In genomic region chr17:8955021-8955420, GRCh38 we compare ENCODE assay signal across 11 cellular contexts. TPM values are rescaled to one million over a fixed set of nuclear protein-coding genes. Genes with fewer than 3 reads are reported as not detected.
DNase-seq lines count a peak whose midpoint lies in the region; ATAC-seq and TF ChIP-seq lines count a peak whose summit lies in the region.
"Had no signal": no experiment of that assay in that cellular context is flagged by ENCODE, and none has a peak within 500 bp of the region (broad histone marks: within the 10 kb centered on the region; RNA-seq: fewer than 3 reads in every experiment).

No MANE protein-coding gene starts in this region.

- no peaks in the 10 kb centered on the region for H3K4me1 ChIP-seq in left ventricle myocardium inferior
- peaks cover 0 to 13% (median 0%) of the 10 kb centered on the region in 4 donors for H3K4me1 ChIP-seq in transverse colon
- no peaks in the 10 kb centered on the region for H3K4me1 ChIP-seq in body of pancreas

- intact Hi-C loops in left ventricle myocardium inferior (cut with micrococcal nuclease) (no loop called here), Right ventricle myocardium superior (cut with DNase I) (no loop called here), transverse colon (cut with DNase I; ENCODE audit: low total_unique reads) (no loop called here), body of pancreas (cut with DNase I) (no loop called here)

- H3K36me3 Mint-ChIP-seq in activated CD4-positive, alpha-beta memory T cell treated with anti-CD3 and anti-CD28 coated beads, Interleukin-2, amount 10 ng/mL, durations not matched to agents 7 days and 5 days (ENCODE audit: low read depth), result peaks cover 83% of the 10 kb centered on the region

- TF ChIP-seq EP300 in transverse colon (IDR thresholded peaks at IDR 0.05; ENCODE audit: low read depth), result no peak

- in situ Hi-C loops in transverse colon (cut with MboI; ENCODE audit: low pct_ligation_motif_present in 1 of 4, low pct_unique_long_range_greater_than_20kb in 1 of 4, low sequenced_read_pairs in 3 of 4), result no loop called here

- H3K4me3 Mint-ChIP-seq in activated CD4-positive, alpha-beta memory T cell treated with anti-CD3 and anti-CD28 coated beads, Interleukin-2, amount 10 ng/mL, durations not matched to agents 7 days and 5 days, result no peak overlapping the region

- no peak for ATAC-seq in Right ventricle myocardium superior (ENCODE audit: poor library complexity)
- ATAC-seq in left lobe of liver, result no peak
- ATAC-seq in body of pancreas, result no peak

- no peaks in the 10 kb centered on the region for H3K36me3 ChIP-seq in left ventricle myocardium inferior
- no peaks in the 10 kb centered on the region for H3K36me3 ChIP-seq in transverse colon
- no peaks in the 10 kb centered on the region for H3K36me3 ChIP-seq in body of pancreas (replicated peaks in 1 of 2; ENCODE audit: insufficient read depth in 1 of 2, low read depth in 2 of 2)
- H3K36me3 ChIP-seq: ovary had no signal

- H3K27me3 Mint-ChIP-seq in activated CD4-positive, alpha-beta memory T cell treated with anti-CD3 and anti-CD28 coated beads, Interleukin-2, amount 10 ng/mL, durations not matched to agents 7 days and 5 days, result no peaks in the 10 kb centered on the region

- 74 to 79% methylated on average over 3 to 5 of the region's 5 CpGs for WGBS in transverse colon (ENCODE audit: low coverage in 1 of 2), 2 donors
- whole genome bisulfite sequencing in body of pancreas, 2 donors, result 53 to 58% methylated on average over 2 to 5 of the region's 5 CpGs

- no peak overlapping the region for H3K4me3 ChIP-seq in left ventricle myocardium inferior
- H3K4me3 ChIP-seq in transverse colon, result no peak overlapping the region
- no peak overlapping the region for H3K4me3 ChIP-seq in body of pancreas
- H3K4me3 ChIP-seq: ovary had no signal

- peak overlapping the region; percentile 5 for H3K27ac Mint-ChIP-seq in activated CD4-positive, alpha-beta memory T cell treated with anti-CD3 and anti-CD28 coated beads, Interleukin-2, amount 10 ng/mL, durations not matched to agents 7 days and 5 days

- H3K9me3 Mint-ChIP-seq in activated CD4-positive, alpha-beta memory T cell treated with anti-CD3 and anti-CD28 coated beads, Interleukin-2, amount 10 ng/mL, durations not matched to agents 7 days and 5 days, result peaks cover 18% of the 10 kb centered on the region

- peaks cover 98% of the 10 kb centered on the region for H3K4me1 Mint-ChIP-seq in activated CD4-positive, alpha-beta memory T cell treated with anti-CD3 and anti-CD28 coated beads, Interleukin-2, amount 10 ng/mL, durations not matched to agents 7 days and 5 days

- POLR2A ChIA-PET in activated CD4-positive, alpha-beta memory T cell treated with anti-CD3 and anti-CD28 coated beads, Interleukin-2, amount 10 ng/mL, durations not matched to agents 7 days and 5 days (lab: Charles Lee), result interaction anchor here (1.5 to 7.1 kb wide), 4 partner anchors 10 to 56 kb away, joined by 5 to 64 read pairs (median 22); partner anchors contain the start of gene PIK3R5

- no peak for TF ChIP-seq CTCF in left ventricle myocardium inferior (IDR thresholded peaks at IDR 0.05; ENCODE audit: borderline replicate concordance)
- no peak for TF ChIP-seq CTCF in transverse colon (IDR thresholded peaks at IDR 0.05)
- no peak for TF ChIP-seq CTCF in body of pancreas (IDR thresholded peaks at IDR 0.05)

- H3K27ac ChIP-seq in left ventricle myocardium inferior (replicated peaks), result peak overlapping the region; percentile 16
- peak overlapping the region; percentile 5 to 29 (median 16) for H3K27ac ChIP-seq in transverse colon
- peak overlapping the region in 1 of 4 donors; percentile 60 for H3K27ac ChIP-seq in body of pancreas
- H3K27ac ChIP-seq: ovary had no signal

- no peak for TF ChIP-seq POLR2A in transverse colon (IDR thresholded peaks at IDR 0.05)
- no peak for TF ChIP-seq POLR2A in body of pancreas (IDR thresholded peaks at IDR 0.05)

- H3K9me3 ChIP-seq in left ventricle myocardium inferior (replicated peaks), result peaks cover 5% of the 10 kb centered on the region
- no peaks in the 10 kb centered on the region for H3K9me3 ChIP-seq in transverse colon
- no peaks in the 10 kb centered on the region for H3K9me3 ChIP-seq in body of pancreas
- H3K9me3 ChIP-seq: ovary had no signal

- CTCF ChIA-PET in activated CD4-positive, alpha-beta memory T cell treated with anti-CD3 and anti-CD28 coated beads, Interleukin-2, amount 10 ng/mL, durations not matched to agents 7 days and 5 days (lab: Charles Lee), result interaction anchor here (1.1 to 1.6 kb wide), 4 partner anchors 8 to 578 kb away, joined by 3 to 7 read pairs (median 4); no protein-coding TSS in a partner anchor

- H3K27me3 ChIP-seq in left ventricle myocardium inferior (ENCODE audit: low read depth) (peaks cover 73% of the 10 kb centered on the region), transverse colon (no peaks in the 10 kb centered on the region), body of pancreas (no peaks in the 10 kb centered on the region)
- H3K27me3 ChIP-seq: ovary had no signal

- no peak for DNase-seq in left ventricle myocardium inferior
- no peak for DNase-seq in Right ventricle myocardium superior
- DNase-seq in activated CD4-positive, alpha-beta memory T cell treated with anti-CD3 and anti-CD28 coated beads, Interleukin-2, amount 10 ng/mL, durations not matched to agents 7 days and 5 days, result no peak
- peak; percentile 42 for DNase-seq in left lobe of liver (ENCODE audit: low spot score)
- no peak for DNase-seq in transverse colon
- DNase-seq in body of pancreas, result no peak
- DNase-seq in nucleus accumbens (lab: John Stamatoyannopoulos, UW), result no peak
- DNase-seq in DMS153 (lab: John Stamatoyannopoulos, UW), result no peak
- DNase-seq: mesenchymal stem cell, NCI-H1048, ovary had no signal

RNA-seq across cellular contexts. Expression of gene PIK3R5, which starts 10.5 kb away (rescaled TPM):
- total RNA-seq in left ventricle myocardium inferior, result 2.7 TPM
- total RNA-seq in Right ventricle myocardium superior, result 2.5 TPM
- 10 to 100 TPM; 50.3 to 52.7 TPM for total RNA-seq in activated CD4-positive, alpha-beta memory T cell treated with anti-CD3 and anti-CD28 coated beads, Interleukin-2, amount 10 ng/mL, durations not matched to agents 7 days and 5 days
- 3.3 TPM for total RNA-seq in left lobe of liver
- total RNA-seq in transverse colon, result 10 to 100 TPM in 2 of 4 donors, 1 to 10 TPM in 1, under 1 TPM in 1; 0.40 to 16.1 (median 10.4) TPM
- 1 to 10 TPM; 4.6 to 4.7 TPM for total RNA-seq in body of pancreas
